In the genomic region with DNA sequence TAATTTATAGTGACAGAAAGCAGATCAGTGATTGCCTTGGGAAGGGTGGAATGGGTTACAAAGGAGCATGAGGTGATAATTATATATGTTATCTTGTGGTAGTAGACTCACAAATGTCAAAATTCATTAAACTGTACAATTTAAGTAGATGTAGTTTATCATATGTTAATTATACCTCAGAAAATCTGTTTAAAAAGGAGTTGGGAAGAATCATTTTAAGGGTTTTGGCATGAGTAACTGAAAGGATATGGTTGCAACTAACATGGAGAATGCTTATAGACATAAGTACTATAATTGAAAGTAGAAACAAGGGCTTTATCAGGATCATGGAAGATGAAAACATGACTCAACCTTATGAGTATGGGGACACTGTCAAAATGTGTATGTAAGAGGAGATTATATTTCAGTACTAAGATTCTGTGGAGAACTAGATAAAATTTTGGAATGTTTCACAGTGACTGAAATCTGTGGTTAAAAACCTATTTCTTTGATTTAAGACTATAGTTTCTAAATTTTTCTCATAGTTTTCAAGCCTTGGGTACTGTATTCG, we compare ENCODE assay signal across 1 cellular context.
TF ChIP-seq lines count a peak whose summit lies in the region.

No MANE protein-coding gene starts in this region.

TF ChIP-seq in SK-N-SH, 30 proteins besides CTCF, POLR2A, EP300 and RAD21 (continued from another document):
- TF ChIP-seq, protein P1, sequence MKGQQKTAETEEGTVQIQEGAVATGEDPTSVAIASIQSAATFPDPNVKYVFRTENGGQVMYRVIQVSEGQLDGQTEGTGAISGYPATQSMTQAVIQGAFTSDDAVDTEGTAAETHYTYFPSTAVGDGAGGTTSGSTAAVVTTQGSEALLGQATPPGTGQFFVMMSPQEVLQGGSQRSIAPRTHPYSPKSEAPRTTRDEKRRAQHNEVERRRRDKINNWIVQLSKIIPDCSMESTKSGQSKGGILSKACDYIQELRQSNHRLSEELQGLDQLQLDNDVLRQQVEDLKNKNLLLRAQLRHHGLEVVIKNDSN (IDR thresholded peaks at IDR 0.05; ENCODE audit: borderline replicate concordance, low read depth) = no peak
